Comparison of ENCODE assay signal across 8 cellular contexts in the genomic region with DNA sequence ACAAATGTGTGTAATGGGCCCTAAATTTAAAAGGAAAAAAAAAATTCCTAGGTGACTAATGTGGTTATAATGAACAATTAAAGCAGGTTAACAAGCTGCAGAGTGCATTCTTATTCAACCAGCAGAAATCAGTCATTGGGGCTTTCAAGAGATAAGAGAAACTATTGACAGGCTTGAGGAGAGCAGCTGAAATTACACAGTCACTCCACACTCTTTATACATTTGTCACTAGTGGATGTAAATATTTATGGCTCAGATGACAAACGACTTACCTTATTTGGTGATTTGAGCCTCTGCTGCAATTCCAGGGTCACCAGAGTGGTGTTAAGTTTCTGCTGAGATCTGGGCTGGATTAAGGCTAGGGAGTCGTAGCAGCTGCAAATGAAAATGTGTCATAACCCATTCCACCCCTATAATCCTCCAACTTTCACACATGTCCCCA.
A peak's percentile ranks its signal among the peaks of the same experiment; 100 is the strongest.
DNase-seq lines count a peak whose midpoint lies in the region; ATAC-seq and TF ChIP-seq lines count a peak whose summit lies in the region.
"Had no signal": no experiment of that assay in that cellular context is flagged by ENCODE, and none has a peak within 500 bp of the region (broad histone marks: within the 10 kb centered on the region; RNA-seq: fewer than 3 reads in every experiment).

No MANE protein-coding gene starts in this region.

- TF ChIP-seq CTCF in epithelial cell of esophagus (IDR thresholded peaks at IDR 0.05; ENCODE audit: insufficient read depth, low read depth, low read length, missing control alignments), result no peak
- no peak for TF ChIP-seq CTCF in retinal pigment epithelial cell (conservative IDR thresholded peaks at IDR 0.05; ENCODE audit: low read depth, low read length)

- no peak overlapping the region for H3K4me3 ChIP-seq in epithelial cell of esophagus (ENCODE audit: low read length)
- no peak overlapping the region for H3K4me3 ChIP-seq in retinal pigment epithelial cell (ENCODE audit: low read length)

- DNase-seq in HT-29 (ENCODE audit: low spot score) (peak; percentile 59), NCI-H524 treated with DMSO at 0.1 percent for 48 hours (lab: John Stamatoyannopoulos, UW) (peak; percentile 68), epithelial cell of esophagus (ENCODE audit: low read depth) (peak; percentile 10), retinal pigment epithelial cell (ENCODE audit: low read depth) (peak; percentile 77), epidermal melanocyte (ENCODE audit: insufficient read length, low spot score) (no peak), SIG-M5 treated with dmso at 0.1 percent for 504 hours (lab: John Stamatoyannopoulos, UW; ENCODE audit: unreplicated experiment) (no peak)

- no peak for ATAC-seq in HG03045 (IDR thresholded peaks at IDR 0.05; ENCODE audit: unreplicated experiment)
- ATAC-seq: left lobe of liver had no signal

Comparison
In these comparisons a context has a peak if more than half of its experiments do, and no peak if none do; other contexts are left out.
1. DNase-seq: peak in HT-29 (single experiment), NCI-H524 treated with DMSO at 0.1 percent for 48 hours (single experiment), epithelial cell of esophagus (single experiment) and retinal pigment epithelial cell (single experiment); none in epidermal melanocyte (single experiment) and SIG-M5 treated with dmso at 0.1 percent for 504 hours (single experiment).